13 cellular contexts compared by ENCODE assay signal in the genomic region with DNA sequence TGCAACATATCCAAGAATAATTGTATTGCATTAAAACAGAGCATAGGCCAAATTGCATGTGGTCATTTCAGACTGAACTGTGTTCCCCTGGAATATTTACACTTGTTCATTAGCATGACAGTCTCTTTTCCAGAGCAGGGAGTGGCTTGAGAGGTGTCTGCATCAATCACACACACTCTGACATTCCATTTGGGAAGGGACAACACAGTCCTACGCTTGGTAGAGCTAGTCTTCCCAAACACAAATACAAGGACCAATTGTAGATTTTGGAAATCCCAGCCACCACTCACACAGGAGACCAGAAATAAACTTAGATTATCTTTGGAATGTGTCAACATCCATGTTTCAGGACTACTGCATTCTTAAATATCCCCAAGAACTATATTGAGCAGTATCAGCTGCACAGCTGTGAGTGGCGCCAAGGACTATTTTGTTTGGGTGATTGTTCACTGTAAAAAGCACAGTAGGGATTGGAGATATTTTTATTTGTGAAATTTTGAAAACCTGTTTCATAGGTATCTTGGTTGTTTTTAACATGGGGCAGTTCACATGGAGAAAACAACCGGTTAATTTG.
"Had no signal": no experiment of that assay in that cellular context is flagged by ENCODE, and none has a peak within 500 bp of the region (broad histone marks: within the 10 kb centered on the region; RNA-seq: fewer than 3 reads in every experiment).

No MANE protein-coding gene starts in this region.

- DNase-seq: effector CD4-positive, alpha-beta T cell; endodermal cell; erythroblast; foreskin melanocyte; immature natural killer cell; mammary epithelial cell; natural killer cell; ovary; right cardiac atrium; stimulated activated CD4-positive, alpha-beta T cell treated with anti-CD3 and anti-CD28 coated beads, Interleukin-2, amount 100 ng/mL, for 48 hours; stimulated activated naive CD4-positive, alpha-beta T cell treated with Interleukin-2 at 50 U/mL for 16 hours had no signal

- H3K27me3 ChIP-seq: ovary had no signal

- H3K9me3 ChIP-seq: ovary had no signal

- H3K27ac ChIP-seq: ovary had no signal

- H3K4me3 ChIP-seq: coronary artery, ovary, smooth muscle cell had no signal

- H3K36me3 ChIP-seq: ovary had no signal

- ATAC-seq: natural killer cell had no signal
